Comparison of ENCODE assay signal across 19 cellular contexts in genomic region chr12:109539508-109539907, GRCh38. TPM values are rescaled to one million over a fixed set of nuclear protein-coding genes. Genes with fewer than 3 reads are reported as not detected.
DNase-seq lines count a peak whose midpoint lies in the region; ATAC-seq and TF ChIP-seq lines count a peak whose summit lies in the region.
"Had no signal": no experiment of that assay in that cellular context is flagged by ENCODE, and none has a peak within 500 bp of the region (broad histone marks: within the 10 kb centered on the region; RNA-seq: fewer than 3 reads in every experiment).

No MANE protein-coding gene starts in this region.

- no peaks in the 10 kb centered on the region for H3K79me1 ChIP-seq in mesendoderm (ENCODE audit: low read length)

- ATAC-seq in PC-3: peak; percentile 88
- ATAC-seq: sciatic nerve had no signal

- no peak overlapping the region for H4K8ac ChIP-seq in mesendoderm (ENCODE audit: low read depth, low read length)

- no peak overlapping the region for H3K56ac ChIP-seq in mesendoderm (ENCODE audit: low read length)

- no peak overlapping the region for H3K23ac ChIP-seq in mesendoderm (ENCODE audit: low read length)

- no peak overlapping the region for H2AK5ac ChIP-seq in mesendoderm (ENCODE audit: low read length)

- CTCF ChIA-PET in PC-3 (lab: Charles Lee): no interaction called here

- H3K4me1 ChIP-seq in PC-3 (ENCODE audit: insufficient read depth, low read length) (peaks cover 22% of the 10 kb centered on the region), mesodermal cell (ENCODE audit: control insufficient read depth, insufficient read depth, low read length, poor library complexity, severe bottlenecking) (peaks cover 26% of the 10 kb centered on the region), mesendoderm (ENCODE audit: control insufficient read depth, low read depth, low read length) (no peaks in the 10 kb centered on the region), left ventricle myocardium inferior (no peaks in the 10 kb centered on the region)
- H3K4me1 ChIP-seq: colonic mucosa, suprapubic skin had no signal

- peak; percentile 59 for DNase-seq in Daoy (ENCODE audit: low read depth)
- DNase-seq in PC-3: peak; percentile 83
- DNase-seq in caudate nucleus (lab: John Stamatoyannopoulos, UW): no peak
- DNase-seq in mesendoderm: no peak
- DNase-seq in cortex of kidney (lab: John Stamatoyannopoulos, UW): no peak
- DNase-seq in cerebellar cortex (ENCODE audit: low spot score): no peak
- DNase-seq in left ventricle myocardium inferior: no peak
- DNase-seq: activated CD4-positive, alpha-beta memory T cell treated with anti-CD3 and anti-CD28 coated beads, Interleukin-2, amount 10 ng/mL, durations not matched to agents 7 days and 5 days; Calu3; colonic mucosa; MM.1S; NCI-H187 treated with DMSO at 0.1 percent for 48 hours; NCI-H510A; PC-9; stimulated activated CD4-positive, alpha-beta T cell treated with anti-CD3 and anti-CD28 coated beads, Interleukin-2, amount 100 ng/mL, for 48 hours; SW 1271 had no signal

- H2BK120ac ChIP-seq in mesendoderm (ENCODE audit: low read depth, low read length): no peak overlapping the region

- H2AFZ ChIP-seq in PC-3 (ENCODE audit: low read length): peak overlapping the region; percentile 56
- H2AFZ ChIP-seq: PC-9 had no signal

- H4K20me1 ChIP-seq in PC-3 (ENCODE audit: low read length): no peaks in the 10 kb centered on the region

- no peak overlapping the region for H3K9ac ChIP-seq in PC-3 (ENCODE audit: low read length)
- no peak overlapping the region for H3K9ac ChIP-seq in mesendoderm (ENCODE audit: low read length)

- no peaks in the 10 kb centered on the region for H3K79me2 ChIP-seq in PC-3 (ENCODE audit: low read length)
- no peaks in the 10 kb centered on the region for H3K79me2 ChIP-seq in mesendoderm (ENCODE audit: control insufficient read depth, insufficient read depth, low read length)

- 82 to 87% methylated on average over 9 of the region's 9 CpGs for WGBS in mesodermal cell (ENCODE audit: insufficient coverage in 2 of 2), 2 experiments
- no CpG with 5 or more reads among the region's 9 CpGs for WGBS in mesendoderm (ENCODE audit: extremely low coverage, insufficient coverage, low lambda C conversion rate)

- no peaks in the 10 kb centered on the region for H3F3A ChIP-seq in PC-3 (ENCODE audit: low read length, unreplicated experiment)

- TF ChIP-seq CTCF in PC-3 (conservative IDR thresholded peaks at IDR 0.05; ENCODE audit: low read depth, low read length): no peak
- no peak for TF ChIP-seq CTCF in left ventricle myocardium inferior (IDR thresholded peaks at IDR 0.05; ENCODE audit: borderline replicate concordance)

- H3K18ac ChIP-seq in mesendoderm (ENCODE audit: low read length): no peak overlapping the region

- H3K4me2 ChIP-seq in PC-3 (ENCODE audit: low read length): peak overlapping the region; percentile 63
- no peak overlapping the region for H3K4me2 ChIP-seq in mesendoderm (ENCODE audit: low read length)
- H3K4me2 ChIP-seq: PC-9 had no signal

- H2BK15ac ChIP-seq in mesendoderm (replicated peaks; ENCODE audit: low read depth): no peak overlapping the region

- BruUV-seq in PC-3 (replicated peaks; lab: Mats Ljungman, UMichigan): no TSS peak

- POLR2A ChIA-PET in PC-3 (lab: Charles Lee; ENCODE audit: unreplicated experiment): no interaction called here

- intact Hi-C loops in PC-3 (cut with micrococcal nuclease): no loop called here
- intact Hi-C loops in left ventricle myocardium inferior (cut with micrococcal nuclease): no loop called here

- H3K27me3 ChIP-seq in PC-3 (ENCODE audit: low read length) (no peaks in the 10 kb centered on the region), mesendoderm (ENCODE audit: insufficient read depth, low read length, poor library complexity) (no peaks in the 10 kb centered on the region), left ventricle myocardium inferior (ENCODE audit: low read depth) (no peaks in the 10 kb centered on the region)
- H3K27me3 ChIP-seq: colonic mucosa, suprapubic skin had no signal

- H4K5ac ChIP-seq in mesendoderm (ENCODE audit: low read length): no peak overlapping the region

- H2BK5ac ChIP-seq in mesendoderm (ENCODE audit: low read length): no peak overlapping the region

- H3K4ac ChIP-seq in mesendoderm (ENCODE audit: low read depth, low read length): no peak overlapping the region

- H3K4me3 ChIP-seq in PC-3 (ENCODE audit: low read length) (no peak overlapping the region; the same call in 1 of the 2 replicates), mesodermal cell (ENCODE audit: extremely low read depth, insufficient read depth, low read length, poor library complexity, severe bottlenecking) (no peak overlapping the region), mesendoderm (ENCODE audit: low read length) (no peak overlapping the region), left ventricle myocardium inferior (no peak overlapping the region)
- H3K4me3 ChIP-seq: colonic mucosa, PC-9, suprapubic skin had no signal

- no peaks in the 10 kb centered on the region for H3K9me2 ChIP-seq in PC-3 (replicated peaks; ENCODE audit: low read length)

- no peaks in the 10 kb centered on the region for H3K9me3 ChIP-seq in PC-3 (ENCODE audit: low read length)
- H3K9me3 ChIP-seq in mesodermal cell (ENCODE audit: control insufficient read depth, low read length): peaks cover 10% of the 10 kb centered on the region
- H3K9me3 ChIP-seq in left ventricle myocardium inferior (replicated peaks): no peaks in the 10 kb centered on the region
- H3K9me3 ChIP-seq: colonic mucosa, suprapubic skin had no signal

- H3K36me3 ChIP-seq in PC-3 (ENCODE audit: low read depth, low read length): no peaks in the 10 kb centered on the region
- peaks cover 2% of the 10 kb centered on the region for H3K36me3 ChIP-seq in mesodermal cell (ENCODE audit: control insufficient read depth, insufficient read depth, low read length)
- no peaks in the 10 kb centered on the region for H3K36me3 ChIP-seq in mesendoderm (ENCODE audit: control insufficient read depth, insufficient read depth, low read length)
- peaks cover 25% of the 10 kb centered on the region for H3K36me3 ChIP-seq in left ventricle myocardium inferior
- H3K36me3 ChIP-seq: colonic mucosa had no signal

- peak overlapping the region; percentile 38 for H3K27ac ChIP-seq in PC-3 (ENCODE audit: low read length)
- H3K27ac ChIP-seq in caudate nucleus (ENCODE audit: low read depth, low read length): peak overlapping the region; percentile 89
- H3K27ac ChIP-seq in mesodermal cell (ENCODE audit: low read depth, low read length, severe bottlenecking): peak overlapping the region; percentile 29
- H3K27ac ChIP-seq in mesendoderm (ENCODE audit: low read depth, low read length): no peak overlapping the region
- H3K27ac ChIP-seq in left ventricle myocardium inferior (replicated peaks): no peak overlapping the region
- H3K27ac ChIP-seq: colonic mucosa, PC-9, suprapubic skin had no signal

RNA-seq across cellular contexts. Expression of gene MMAB, which starts 33.8 kb away (rescaled TPM):
- total RNA-seq in Daoy (2014; rRNA removed; shearing (Covaris generic)): 24.5 and 29.3 TPM in 2 replicates
- total RNA-seq in PC-3 (2014; rRNA removed): 83.0 and 83.5 TPM in 2 replicates
- 52.1 TPM for polyA plus RNA-seq in mesodermal cell (2013, experiment 1 of 2)
- polyA plus RNA-seq in mesodermal cell (2013, experiment 2 of 2): 52.6 TPM
- 19.4 TPM for polyA plus RNA-seq in mesendoderm (2013, experiment 1 of 2)
- 20.6 TPM for polyA plus RNA-seq in mesendoderm (2013, experiment 2 of 2)
- 55.4 TPM for total RNA-seq in left ventricle myocardium inferior

RNA-seq across cellular contexts. Expression of gene MVK, which starts 34.1 kb away (rescaled TPM):
- 23.6 and 30.9 TPM in 2 replicates for total RNA-seq in Daoy (2014; rRNA removed; shearing (Covaris generic))
- total RNA-seq in PC-3 (2014; rRNA removed) (47.8 and 52.2 TPM in 2 replicates), left ventricle myocardium inferior (8.4 TPM)
- 47.0 TPM for polyA plus RNA-seq in mesodermal cell (2013, experiment 1 of 2)
- 39.4 TPM for polyA plus RNA-seq in mesodermal cell (2013, experiment 2 of 2)
- polyA plus RNA-seq in mesendoderm (2013, experiment 1 of 2): 19.8 TPM
- polyA plus RNA-seq in mesendoderm (2013, experiment 2 of 2): 19.5 TPM

Comparison
In these comparisons a context has a peak if more than half of its experiments do, and no peak if none do; other contexts are left out.
1. DNase-seq: peak in Daoy (single experiment) and PC-3 (single experiment); none in caudate nucleus (0 of 61), mesendoderm (single experiment), cortex of kidney (single experiment), cerebellar cortex (single experiment) and left ventricle myocardium inferior (single experiment).
2. H3K27ac ChIP-seq: peak in PC-3 (single experiment), caudate nucleus (single experiment) and mesodermal cell (single experiment); none in mesendoderm (single experiment) and left ventricle myocardium inferior (single experiment).